ENCODE assay signal across 24 cellular contexts in genomic region chr2:10482460-10482859, GRCh38.
"Had no signal": no experiment of that assay in that cellular context is flagged by ENCODE, and none has a peak within 500 bp of the region (broad histone marks: within the 10 kb centered on the region; RNA-seq: fewer than 3 reads in every experiment).

No MANE protein-coding gene starts in this region.

- H3K36me3 Mint-ChIP-seq: activated CD8-positive, alpha-beta memory T cell treated with anti-CD3 and anti-CD28 coated beads, Interleukin-2, amount 10 ng/mL, durations not matched to agents 7 days and 5 days; activated naive CD4-positive, alpha-beta T cell treated with anti-CD3 and anti-CD28 coated beads, Interleukin-2, amount 50 U/mL, for 24 hours had no signal

- DNase-seq: activated CD4-positive, alpha-beta memory T cell treated with anti-CD3 and anti-CD28 coated beads, Interleukin-2, amount 10 ng/mL, durations not matched to agents 7 days and 5 days; activated CD4-positive, alpha-beta T cell treated with anti-CD3 and anti-CD28 coated beads, Interleukin-2, amount 10 ng/mL, durations not matched to agents 24 days and 14 days; activated CD8-positive, alpha-beta memory T cell treated with anti-CD3 and anti-CD28 coated beads, Interleukin-2, amount 10 ng/mL, durations not matched to agents 7 days and 5 days; activated gamma-delta T cell treated with Interleukin-2 at 50 U/mL for 16 hours; activated T-cell treated with anti-CD3 and anti-CD28 coated beads for 4 hours; anterior cingulate cortex; body of pancreas; effector CD4-positive, alpha-beta T cell; erythroblast; foreskin fibroblast; hippocampal formation; kidney glomerular epithelial cell; left ventricle myocardium superior; mammary epithelial cell; nephron progenitor cell; occipital lobe; stimulated activated CD4-positive, alpha-beta T cell treated with anti-CD3 and anti-CD28 coated beads, Interleukin-1b, Interleukin-23, amount 100 ng/mL, for 48 hours; stomach; SW 1271; T-helper 2 cell had no signal

- ATAC-seq: activated CD8-positive, alpha-beta memory T cell treated with anti-CD3 and anti-CD28 coated beads, Interleukin-2, amount 10 ng/mL, durations not matched to agents 7 days and 5 days; body of pancreas; left ventricle myocardium superior had no signal

- H3K9me3 Mint-ChIP-seq: activated CD4-positive, alpha-beta memory T cell treated with anti-CD3 and anti-CD28 coated beads, Interleukin-2, amount 10 ng/mL, durations not matched to agents 7 days and 5 days; activated CD4-positive, alpha-beta T cell treated with anti-CD3 and anti-CD28 coated beads, Interleukin-2, amount 10 ng/mL, durations not matched to agents 24 days and 14 days; activated naive CD4-positive, alpha-beta T cell treated with anti-CD3 and anti-CD28 coated beads, Interleukin-2, amount 50 U/mL, for 24 hours; dendritic cell treated with granulocyte-macrophage colony-stimulating factor and Interleukin-4, amounts not matched to agents 40 ng/mL and 50 ng/mL, for 4 days; nephron progenitor cell had no signal

- H3K4me1 Mint-ChIP-seq: activated naive CD4-positive, alpha-beta T cell treated with anti-CD3 and anti-CD28 coated beads, Interleukin-2, amount 50 U/mL, for 24 hours had no signal

- H3K27me3 Mint-ChIP-seq: activated naive CD4-positive, alpha-beta T cell treated with anti-CD3 and anti-CD28 coated beads, Interleukin-2, amount 50 U/mL, for 24 hours had no signal

- H3K9me3 ChIP-seq: body of pancreas, stomach, suprapubic skin, tibial nerve had no signal

- H3K4me3 Mint-ChIP-seq: activated CD4-positive, alpha-beta memory T cell treated with anti-CD3 and anti-CD28 coated beads, Interleukin-2, amount 10 ng/mL, durations not matched to agents 7 days and 5 days; activated CD4-positive, alpha-beta T cell treated with anti-CD3 and anti-CD28 coated beads, Interleukin-2, amount 10 ng/mL, durations not matched to agents 24 days and 14 days; activated CD8-positive, alpha-beta memory T cell treated with anti-CD3 and anti-CD28 coated beads, Interleukin-2, amount 10 ng/mL, durations not matched to agents 7 days and 5 days; activated naive CD4-positive, alpha-beta T cell treated with anti-CD3 and anti-CD28 coated beads, Interleukin-2, amount 50 U/mL, for 24 hours; dendritic cell treated with granulocyte-macrophage colony-stimulating factor and Interleukin-4, amounts not matched to agents 40 ng/mL and 50 ng/mL, for 4 days; nephron progenitor cell had no signal

- H3K27ac Mint-ChIP-seq: activated CD4-positive, alpha-beta memory T cell treated with anti-CD3 and anti-CD28 coated beads, Interleukin-2, amount 10 ng/mL, durations not matched to agents 7 days and 5 days; activated CD4-positive, alpha-beta T cell treated with anti-CD3 and anti-CD28 coated beads, Interleukin-2, amount 10 ng/mL, durations not matched to agents 24 days and 14 days; activated CD8-positive, alpha-beta memory T cell treated with anti-CD3 and anti-CD28 coated beads, Interleukin-2, amount 10 ng/mL, durations not matched to agents 7 days and 5 days; activated naive CD4-positive, alpha-beta T cell treated with anti-CD3 and anti-CD28 coated beads, Interleukin-2, amount 50 U/mL, for 24 hours; dendritic cell treated with granulocyte-macrophage colony-stimulating factor and Interleukin-4, amounts not matched to agents 40 ng/mL and 50 ng/mL, for 4 days had no signal
